In the genomic region with DNA sequence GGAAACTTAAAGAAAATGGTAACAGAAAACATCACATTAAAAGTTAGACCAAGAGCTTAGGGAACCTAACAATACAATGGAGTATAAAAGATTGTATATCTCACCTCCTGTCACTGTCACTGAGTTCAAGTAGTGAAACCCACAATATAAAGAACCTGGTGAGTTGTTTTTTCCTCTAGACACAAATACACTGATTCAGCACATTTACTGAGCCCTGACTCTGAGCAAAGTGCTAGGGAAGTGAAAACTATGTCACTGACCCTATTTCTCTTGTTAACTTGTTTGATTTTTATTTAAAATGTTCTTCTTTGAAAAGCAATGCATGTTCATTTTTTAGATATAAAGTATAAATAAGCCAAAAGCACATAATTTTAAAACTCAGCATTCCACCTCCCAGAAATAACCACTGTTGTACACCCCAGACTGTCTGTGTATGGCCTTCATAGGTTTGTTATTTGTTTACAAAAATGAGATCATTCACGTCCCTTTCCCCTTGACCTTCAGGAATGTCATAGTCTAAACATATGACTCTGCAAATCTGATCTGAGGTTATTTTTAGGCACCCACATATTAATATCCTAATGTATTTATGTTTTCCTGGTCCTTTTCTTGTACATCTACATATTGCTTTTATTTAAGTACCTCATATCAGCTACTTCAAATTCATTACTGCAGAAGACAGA, we compare ENCODE assay signal across 10 cellular contexts.
DNase-seq lines count a peak whose midpoint lies in the region; ATAC-seq and TF ChIP-seq lines count a peak whose summit lies in the region.
"Had no signal": no experiment of that assay in that cellular context is flagged by ENCODE, and none has a peak within 500 bp of the region (broad histone marks: within the 10 kb centered on the region; RNA-seq: fewer than 3 reads in every experiment).

No MANE protein-coding gene starts in this region.

- H3K27ac ChIP-seq in OCI-LY7 (ENCODE audit: low read depth, low read length, poor library complexity, severe bottlenecking) (no peak overlapping the region), RWPE1 (no peak overlapping the region)

- ATAC-seq in GM18907 (IDR thresholded peaks at IDR 0.05; ENCODE audit: unreplicated experiment) (peak; percentile 70), HG02763 (IDR thresholded peaks at IDR 0.05; ENCODE audit: unreplicated experiment) (peak; percentile 66)

- H3K9me2 ChIP-seq in OCI-LY7 (ENCODE audit: insufficient read depth, low read length) = no peaks in the 10 kb centered on the region

- no peaks in the 10 kb centered on the region for H3K9me3 Mint-ChIP-seq in progenitor cell of endocrine pancreas (ENCODE audit: low read depth)

- peak; percentile 23 for DNase-seq in Ammon's horn (ENCODE audit: low spot score)
- peak; percentile 13 for DNase-seq in OCI-LY7 (ENCODE audit: low spot score)
- no peak for DNase-seq in RWPE1 (ENCODE audit: low spot score)
- DNase-seq in progenitor cell of endocrine pancreas (ENCODE audit: low spot score, unreplicated experiment) = no peak
- DNase-seq in MG63 = no peak
- DNase-seq in SKM-1 treated with dmso at 0.1 percent for 144 hours (lab: John Stamatoyannopoulos, UW; ENCODE audit: unreplicated experiment) = no peak
- DNase-seq: activated gamma-delta T cell had no signal

- no peaks in the 10 kb centered on the region for H4K20me1 ChIP-seq in OCI-LY7 (ENCODE audit: insufficient read depth, low read length)

- intact Hi-C loops in OCI-LY7 (cut with micrococcal nuclease; ENCODE audit: unreplicated experiment) = loop anchor here (2.0 to 10.0 kb wide), 4 partner anchors 45 to 399 kb away; no protein-coding TSS in a partner anchor

- no peaks in the 10 kb centered on the region for H3K36me3 ChIP-seq in OCI-LY7 (ENCODE audit: insufficient read depth, low read length)
- no peaks in the 10 kb centered on the region for H3K36me3 ChIP-seq in MG63

- no TSS peak for BruUV-seq in OCI-LY7 (replicated peaks; lab: Mats Ljungman, UMichigan)

- no peaks in the 10 kb centered on the region for H3K79me2 ChIP-seq in OCI-LY7 (ENCODE audit: insufficient read depth, low read depth, low read length)

- H3K4me2 ChIP-seq in OCI-LY7 (ENCODE audit: low read length) = no peak overlapping the region

- H3K36me3 Mint-ChIP-seq in progenitor cell of endocrine pancreas (ENCODE audit: insufficient read depth) = no peaks in the 10 kb centered on the region
- H3K36me3 Mint-ChIP-seq: CD4-positive, CD25-positive, alpha-beta regulatory T cell had no signal

- H3K27ac Mint-ChIP-seq in progenitor cell of endocrine pancreas = no peak overlapping the region
- H3K27ac Mint-ChIP-seq: CD4-positive, CD25-positive, alpha-beta regulatory T cell had no signal

- peaks cover 12% of the 10 kb centered on the region for H3K4me1 ChIP-seq in OCI-LY7 (ENCODE audit: insufficient read depth, low read length, poor library complexity, severe bottlenecking)

- no peak overlapping the region for H3K4me3 ChIP-seq in OCI-LY7 (ENCODE audit: low read depth, low read length, poor library complexity, severe bottlenecking)
- H3K4me3 ChIP-seq in MG63 = no peak overlapping the region

- peaks cover 10% of the 10 kb centered on the region for H3K27me3 Mint-ChIP-seq in progenitor cell of endocrine pancreas

- H2AFZ ChIP-seq in OCI-LY7 (ENCODE audit: low read length) = no peak overlapping the region

- H3K27me3 ChIP-seq in MG63 = peaks cover 2% of the 10 kb centered on the region

- H3K4me1 Mint-ChIP-seq in progenitor cell of endocrine pancreas (ENCODE audit: low read depth) = peaks cover 1% of the 10 kb centered on the region

- POLR2A ChIA-PET in OCI-LY7 (lab: Charles Lee) = interaction anchor here (0.5 to 0.6 kb wide), 2 partner anchors 42 to 471 kb away, joined by 3 to 4 read pairs; no protein-coding TSS in a partner anchor
- POLR2A ChIA-PET in RWPE1 (lab: Yijun Ruan, JAX; ENCODE audit: low non-redundant PET) = no interaction called here

- TF ChIP-seq CTCF in OCI-LY7 (conservative IDR thresholded peaks at IDR 0.05; ENCODE audit: low read length) (no peak), RWPE1 (conservative IDR thresholded peaks at IDR 0.05; ENCODE audit: low read depth) (no peak), progenitor cell of endocrine pancreas (IDR thresholded peaks at IDR 0.05; ENCODE audit: unreplicated experiment) (no peak)

- CTCF ChIA-PET in OCI-LY7 (lab: Charles Lee; ENCODE audit: unreplicated experiment) (no interaction called here), RWPE1 (lab: Yijun Ruan, JAX) (interaction anchor here (0.6 kb wide), 1 partner anchor 1018 kb away, joined by 4 read pairs; no protein-coding TSS in a partner anchor)

- H3K9me3 ChIP-seq in OCI-LY7 (ENCODE audit: low read length) (no peaks in the 10 kb centered on the region), MG63 (no peaks in the 10 kb centered on the region)

- H3K4me3 Mint-ChIP-seq in progenitor cell of endocrine pancreas (ENCODE audit: low read depth) = no peak overlapping the region
- H3K4me3 Mint-ChIP-seq: CD4-positive, CD25-positive, alpha-beta regulatory T cell had no signal

Comparison
In these comparisons a context has a peak if more than half of its experiments do, and no peak if none do; other contexts are left out.
1. DNase-seq: peak in Ammon's horn (single experiment) and OCI-LY7 (single experiment); none in RWPE1 (single experiment), progenitor cell of endocrine pancreas (single experiment), MG63 (single experiment) and SKM-1 treated with dmso at 0.1 percent for 144 hours (single experiment).